In genomic region chr3:138434276-138434874, GRCh38 we compare ENCODE assay signal across 8 cellular contexts. TPM values are rescaled to one million over a fixed set of nuclear protein-coding genes. Genes with fewer than 3 reads are reported as not detected.
DNase-seq lines count a peak whose midpoint lies in the region; ATAC-seq and TF ChIP-seq lines count a peak whose summit lies in the region.

Gene ESYT3 (plus strand): TSS chr3:138434616. CDS start chr3:138434799, 183 bp downstream.

- ATAC-seq in HG03439 (IDR thresholded peaks at IDR 0.05; ENCODE audit: unreplicated experiment), result no peak

- peaks cover 27 to 43% of the 10 kb centered on the region in 2 donors for H3K27me3 Mint-ChIP-seq in CD4-positive, alpha-beta memory T cell

- no peaks in the 10 kb centered on the region for H3K9me3 ChIP-seq in CD4-positive, alpha-beta memory T cell (ENCODE audit: control insufficient read depth in 1 of 2, low read length in 2 of 2)
- 0 out of 2 replicates have a peak, but pooled peaks cover 5% of the 10 kb centered on the region for H3K9me3 ChIP-seq in HUES48 (ENCODE audit: control insufficient read depth, insufficient read depth, low read length)
- H3K9me3 ChIP-seq in Peyer's patch, result no peaks in the 10 kb centered on the region
- H3K9me3 ChIP-seq in hepatocyte (ENCODE audit: low read depth), result no peaks in the 10 kb centered on the region

- H3K4me3 ChIP-seq in CD4-positive, alpha-beta memory T cell (ENCODE audit: low read length in 2 of 2), result peak within 1 kb of the TSS in 1 of 2 donors; percentile 24
- H3K4me3 ChIP-seq in HUES48 (ENCODE audit: low read depth, low read length) (peak within 1 kb of the TSS; percentile 66), Peyer's patch (peak within 1 kb of the TSS; percentile 21 to 59 (median 46)), hepatocyte (peak within 1 kb of the TSS; percentile 34)

- H3K36me3 Mint-ChIP-seq in CD4-positive, alpha-beta memory T cell, result no peaks in the 10 kb centered on the region

- DNase-seq in CD4-positive, alpha-beta memory T cell, result peak in 3 of 5 donors; percentile 11 to 21 (median 16)
- DNase-seq in Peyer's patch (peak in 2 of 3 donors; percentile 84 to 86), anterior cingulate cortex (lab: John Stamatoyannopoulos, UW) (peak in 48 of 58 donors; percentile 3 to 81 (median 36)), hepatocyte (ENCODE audit: low spot score) (peak; percentile 88), posterior vena cava (ENCODE audit: low spot score) (peak; percentile 89), GOT3 (lab: John Stamatoyannopoulos, UW) (no peak)

- POLR2A ChIA-PET in CD4-positive, alpha-beta memory T cell (lab: Charles Lee; ENCODE audit: partially characterized antibody), result no interaction called here

- no peaks in the 10 kb centered on the region for H3K79me2 ChIP-seq in hepatocyte

- H3K4me1 ChIP-seq in CD4-positive, alpha-beta memory T cell (ENCODE audit: insufficient read depth, low read length), result peaks cover 16% of the 10 kb centered on the region
- peaks cover 5% of the 10 kb centered on the region; the same call in 1 of the 2 replicates for H3K4me1 ChIP-seq in HUES48 (ENCODE audit: control insufficient read depth, insufficient read depth, low read length)
- H3K4me1 ChIP-seq in Peyer's patch, result peaks cover 0 to 19% (median 5%) of the 10 kb centered on the region in 4 donors
- H3K4me1 ChIP-seq in hepatocyte (ENCODE audit: insufficient read depth), result no peaks in the 10 kb centered on the region

- CTCF ChIA-PET in CD4-positive, alpha-beta memory T cell (lab: Charles Lee; ENCODE audit: partially characterized antibody), result interaction anchor here (1.6 kb wide), 1 partner anchor 17 kb away, joined by 5 read pairs; no protein-coding TSS in a partner anchor

- H3K36me3 ChIP-seq in CD4-positive, alpha-beta memory T cell (ENCODE audit: insufficient read depth, low read length), result no peaks in the 10 kb centered on the region
- H3K36me3 ChIP-seq in HUES48 (ENCODE audit: control insufficient read depth, insufficient read depth, low read length), result no peaks in the 10 kb centered on the region
- no peaks in the 10 kb centered on the region for H3K36me3 ChIP-seq in Peyer's patch
- H3K36me3 ChIP-seq in hepatocyte (replicated peaks; ENCODE audit: insufficient read depth, low read depth), result no peaks in the 10 kb centered on the region

- H3K9me2 ChIP-seq in hepatocyte (replicated peaks; ENCODE audit: insufficient read depth), result no peaks in the 10 kb centered on the region

- peaks cover 16% of the 10 kb centered on the region for H3K27me3 ChIP-seq in CD4-positive, alpha-beta memory T cell (ENCODE audit: insufficient read depth, low read length)
- H3K27me3 ChIP-seq in HUES48 (ENCODE audit: control insufficient read depth, insufficient read depth, low read length), result peaks cover 50% of the 10 kb centered on the region
- peaks cover 0 to 5% of the 10 kb centered on the region in 2 donors for H3K27me3 ChIP-seq in Peyer's patch
- peaks cover 47% of the 10 kb centered on the region for H3K27me3 ChIP-seq in hepatocyte

- intact Hi-C loops in CD4-positive, alpha-beta memory T cell (cut with micrococcal nuclease), result no loop called here
- intact Hi-C loops in posterior vena cava (cut with DNase I), result no loop called here

- H2AFZ ChIP-seq in hepatocyte, result peak within 1 kb of the TSS; percentile 39

- H4K20me1 ChIP-seq in hepatocyte (ENCODE audit: insufficient read depth, poor library complexity, severe bottlenecking), result no peaks in the 10 kb centered on the region

- WGBS in hepatocyte (ENCODE audit: low lambda C conversion rate, missing lambda C conversion rate), result 4% methylated on average over 36 of the region's 54 CpGs

- peak within 1 kb of the TSS; percentile 92 for H3K4me2 ChIP-seq in hepatocyte

- no peak within 1 kb of the TSS for H3K27ac ChIP-seq in CD4-positive, alpha-beta memory T cell (ENCODE audit: low read depth, low read length)
- H3K27ac ChIP-seq in HUES48 (ENCODE audit: low read depth, low read length) (no peak within 1 kb of the TSS), Peyer's patch (no peak within 1 kb of the TSS), hepatocyte (no peak within 1 kb of the TSS)

- H3K4me3 Mint-ChIP-seq in CD4-positive, alpha-beta memory T cell, result peak within 1 kb of the TSS; percentile 61 to 82 (median 70)

- TF ChIP-seq CTCF in Peyer's patch (IDR thresholded peaks at IDR 0.05), result no peak
- TF ChIP-seq CTCF in hepatocyte (IDR thresholded peaks at IDR 0.05; ENCODE audit: poor library complexity), result no peak

- no peak within 1 kb of the TSS for H3K9ac ChIP-seq in HUES48 (ENCODE audit: low read depth, low read length)

- H3K4me1 Mint-ChIP-seq in CD4-positive, alpha-beta memory T cell, result peaks cover 5 to 25% (median 13%) of the 10 kb centered on the region in 4 donors

- H3K27ac Mint-ChIP-seq in CD4-positive, alpha-beta memory T cell, result no peak within 1 kb of the TSS

- TF ChIP-seq POLR2A in Peyer's patch (IDR thresholded peaks at IDR 0.05), result peak in 1 of 2 donors; percentile 22

- no peaks in the 10 kb centered on the region for H3K9me3 Mint-ChIP-seq in CD4-positive, alpha-beta memory T cell

RNA-seq across cellular contexts. Expression of gene ESYT3, which starts in this region (rescaled TPM):
- total RNA-seq in CD4-positive, alpha-beta memory T cell, result under 1 TPM in 1 of 2 experiments, not detected in 1; 0.11 TPM
- not detected for polyA plus RNA-seq in CD4-positive, alpha-beta memory T cell
- total RNA-seq in Peyer's patch, result 1 to 10 TPM in 2 of 4 donors, under 1 TPM in 2; 0.35 to 2.5 (median 1.5) TPM
- 0.60 and 1.1 TPM in 2 replicates for total RNA-seq in hepatocyte
- 0.47 TPM in 1 of 2 replicates, not detected in the other for polyA plus RNA-seq in hepatocyte
- under 1 TPM; 0.37 to 0.43 TPM for total RNA-seq in posterior vena cava

Comparison
In these comparisons a context has a peak if more than half of its experiments do, and no peak if none do; other contexts are left out.
1. Peak in DNase-seq in CD4-positive, alpha-beta memory T cell; RNA of the gene not detected or under 1 TPM.
2. Peak in DNase-seq in posterior vena cava; RNA of the gene not detected or under 1 TPM.